ENCODE assay signal across 20 cellular contexts in the genomic region with DNA sequence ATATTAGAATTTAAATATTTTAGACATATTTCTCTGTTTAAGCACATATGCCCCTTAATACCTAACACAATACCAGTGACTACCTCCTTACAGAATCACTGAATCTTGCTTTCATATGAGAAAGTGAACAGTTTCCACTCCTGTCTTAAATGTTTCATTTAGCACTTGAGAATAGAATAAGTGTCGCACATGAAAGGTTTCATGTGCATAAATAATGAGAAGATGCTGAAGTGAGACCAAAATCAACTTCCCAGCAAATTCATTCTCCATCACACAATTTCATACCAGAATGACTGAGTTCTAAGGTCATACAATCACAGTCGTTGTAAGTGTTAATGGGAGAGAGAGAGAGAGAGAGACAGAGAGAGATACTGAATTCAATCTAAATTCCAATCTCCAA.
"Had no signal": no experiment of that assay in that cellular context is flagged by ENCODE, and none has a peak within 500 bp of the region (broad histone marks: within the 10 kb centered on the region; RNA-seq: fewer than 3 reads in every experiment).

No MANE protein-coding gene starts in this region.

- DNase-seq: activated CD4-positive, alpha-beta T cell treated with anti-CD3 and anti-CD28 coated beads, Interleukin-2, amount 50 U/mL, for 1 hour; activated CD4-positive, CD25-positive, alpha-beta regulatory T cell treated with anti-CD3 and anti-CD28 coated beads, Interleukin-2, amount 50 U/mL, for 72 hours; activated CD8-positive, alpha-beta memory T cell treated with anti-CD3 and anti-CD28 coated beads, Interleukin-2, amount 50 U/mL, for 4 hours; activated effector memory CD4-positive, alpha-beta T cell treated with anti-CD3 and anti-CD28 coated beads, Interleukin-2, amount 50 U/mL, for 16 hours; activated naive CD4-positive, alpha-beta T cell treated with anti-CD3 and anti-CD28 coated beads, Interleukin-2, amount 50 U/mL, for 16 hours; activated T-cell treated with anti-CD3 and anti-CD28 coated beads, Interleukin-2, amount 50 U/mL, for 72 hours; effector memory CD8-positive, alpha-beta T cell; heart left ventricle; immature natural killer cell; mesendoderm; naive thymus-derived CD8-positive, alpha-beta T cell; pancreas; sigmoid colon; spleen; stimulated activated CD4-positive, alpha-beta T cell treated with anti-CD3 and anti-CD28 coated beads, Interleukin-4, amount 100 ng/mL, for 4 hours; SW 1271; T-helper 2 cell; thyroid gland had no signal

- H3K27me3 ChIP-seq: gastroesophageal sphincter, heart left ventricle, pancreas, sigmoid colon, spleen, thyroid gland had no signal

- H3K4me1 Mint-ChIP-seq: immature natural killer cell; naive thymus-derived CD8-positive, alpha-beta T cell; stimulated activated memory B cell treated with anti-CD40 and anti-IgM and Interleukin-4, amounts not matched to agents 10 μg/mL and 1 μg/mL and 100 μg/mL, for 72 hours had no signal

- H3K9me3 ChIP-seq: gastroesophageal sphincter, heart left ventricle, pancreas, sigmoid colon, spleen, thyroid gland had no signal

- ATAC-seq: activated T-cell treated with anti-CD3 and anti-CD28 coated beads, Interleukin-2, amount 50 U/mL, for 72 hours; effector memory CD8-positive, alpha-beta T cell; gastroesophageal sphincter; heart left ventricle; naive thymus-derived CD8-positive, alpha-beta T cell; pancreas; stimulated activated memory B cell treated with anti-CD40 and anti-IgM and Interleukin-4, amounts not matched to agents 10 μg/mL and 1 μg/mL and 100 μg/mL, for 72 hours had no signal

- H3K27me3 Mint-ChIP-seq: effector memory CD8-positive, alpha-beta T cell; naive thymus-derived CD8-positive, alpha-beta T cell; stimulated activated memory B cell treated with anti-CD40 and anti-IgM and Interleukin-4, amounts not matched to agents 10 μg/mL and 1 μg/mL and 100 μg/mL, for 72 hours had no signal

- H3K4me3 Mint-ChIP-seq: activated T-cell treated with anti-CD3 and anti-CD28 coated beads, Interleukin-2, amount 50 U/mL, for 72 hours; effector memory CD8-positive, alpha-beta T cell; immature natural killer cell; naive thymus-derived CD8-positive, alpha-beta T cell; stimulated activated memory B cell treated with anti-CD40 and anti-IgM and Interleukin-4, amounts not matched to agents 10 μg/mL and 1 μg/mL and 100 μg/mL, for 72 hours had no signal

- H3K4me3 ChIP-seq: gastroesophageal sphincter, heart left ventricle, pancreas, sigmoid colon, spleen, thyroid gland had no signal

- H3K27ac ChIP-seq: heart left ventricle, pancreas, spleen, thyroid gland had no signal

- H3K4me1 ChIP-seq: gastroesophageal sphincter, heart left ventricle, pancreas, sigmoid colon, spleen, thyroid gland had no signal

- H3K9me3 Mint-ChIP-seq: activated T-cell treated with anti-CD3 and anti-CD28 coated beads, Interleukin-2, amount 50 U/mL, for 72 hours; effector memory CD8-positive, alpha-beta T cell; immature natural killer cell; naive thymus-derived CD8-positive, alpha-beta T cell; stimulated activated memory B cell treated with anti-CD40 and anti-IgM and Interleukin-4, amounts not matched to agents 10 μg/mL and 1 μg/mL and 100 μg/mL, for 72 hours had no signal

- FAIRE-seq: pancreas had no signal

- H3K27ac Mint-ChIP-seq: activated T-cell treated with anti-CD3 and anti-CD28 coated beads, Interleukin-2, amount 50 U/mL, for 72 hours; effector memory CD8-positive, alpha-beta T cell; immature natural killer cell; naive thymus-derived CD8-positive, alpha-beta T cell; stimulated activated memory B cell treated with anti-CD40 and anti-IgM and Interleukin-4, amounts not matched to agents 10 μg/mL and 1 μg/mL and 100 μg/mL, for 72 hours had no signal
